9 cellular contexts compared by ENCODE assay signal in genomic region chr13:20193142-20193923, GRCh38. TPM values are rescaled to one million over a fixed set of nuclear protein-coding genes. Genes with fewer than 3 reads are reported as not detected.
DNase-seq lines count a peak whose midpoint lies in the region; ATAC-seq and TF ChIP-seq lines count a peak whose summit lies in the region.
"Had no signal": no experiment of that assay in that cellular context is flagged by ENCODE, and none has a peak within 500 bp of the region (broad histone marks: within the 10 kb centered on the region; RNA-seq: fewer than 3 reads in every experiment).

No MANE protein-coding gene starts in this region.

- no TSS peak for BruUV-seq in Caco-2 (replicated peaks; lab: Mats Ljungman, UMichigan)

- peak overlapping the region; percentile 52 for H3K4me3 ChIP-seq in Caco-2 (ENCODE audit: low read depth, low read length)
- H3K4me3 ChIP-seq in neuron (ENCODE audit: low read length), result no peak overlapping the region

- POLR2A ChIA-PET in Caco-2 (lab: Charles Lee), result no interaction called here

- intact Hi-C loops in Caco-2 (cut with micrococcal nuclease; ENCODE audit: unreplicated experiment), result no loop called here

- no peaks in the 10 kb centered on the region for H3K9me3 ChIP-seq in Caco-2
- H3K9me3 ChIP-seq in neuron (ENCODE audit: low read length), result no peaks in the 10 kb centered on the region

- H3K4me3 Mint-ChIP-seq in Caco-2 (ENCODE audit: unreplicated experiment) (peak overlapping the region; percentile 70), endothelial cell (ENCODE audit: unreplicated experiment) (peak overlapping the region; percentile 65)

- TF ChIP-seq CTCF in Caco-2 (IDR thresholded peaks at IDR 0.05; ENCODE audit: insufficient read depth in 1 of 2, low read depth in 1 of 2, low read length in 1 of 2, severe bottlenecking in 1 of 2, unreplicated experiment in 1 of 2) (no peak), endothelial cell (IDR thresholded peaks at IDR 0.05; ENCODE audit: unreplicated experiment) (no peak)

- H3K27me3 Mint-ChIP-seq in Caco-2 (ENCODE audit: insufficient read depth, unreplicated experiment), result peaks cover 31% of the 10 kb centered on the region
- H3K27me3 Mint-ChIP-seq in endothelial cell (ENCODE audit: unreplicated experiment), result peaks cover 20% of the 10 kb centered on the region

- no peaks in the 10 kb centered on the region for H3K4me1 Mint-ChIP-seq in Caco-2 (ENCODE audit: low read depth, unreplicated experiment)
- peaks cover 2% of the 10 kb centered on the region for H3K4me1 Mint-ChIP-seq in endothelial cell (ENCODE audit: unreplicated experiment)

- H3K36me3 ChIP-seq in Caco-2 (ENCODE audit: control insufficient read depth, insufficient read depth, low read length) (no peaks in the 10 kb centered on the region), neuron (ENCODE audit: insufficient read depth, low read length) (no peaks in the 10 kb centered on the region)

- CTCF ChIA-PET in Caco-2 (lab: Charles Lee), result no interaction called here

- H3K36me3 Mint-ChIP-seq in Caco-2 (ENCODE audit: insufficient read depth, unreplicated experiment) (no peaks in the 10 kb centered on the region), endothelial cell (ENCODE audit: low read depth, unreplicated experiment) (no peaks in the 10 kb centered on the region)

- H3K27ac Mint-ChIP-seq in Caco-2 (ENCODE audit: unreplicated experiment), result no peak overlapping the region
- H3K27ac Mint-ChIP-seq in endothelial cell (ENCODE audit: unreplicated experiment), result no peak overlapping the region

- H3K4me1 ChIP-seq in Caco-2, result 0 out of 2 replicates have a peak, but pooled peaks cover 6% of the 10 kb centered on the region
- H3K4me1 ChIP-seq in neuron (ENCODE audit: insufficient read depth, low read length), result peaks cover 12% of the 10 kb centered on the region

- ATAC-seq in GM21529 (IDR thresholded peaks at IDR 0.05; ENCODE audit: unreplicated experiment) (no peak), HG03139 (IDR thresholded peaks at IDR 0.05; ENCODE audit: unreplicated experiment) (no peak)

- H3K27me3 ChIP-seq in Caco-2 (replicated peaks; ENCODE audit: control insufficient read depth, insufficient read depth, low read length) (peaks cover 1% of the 10 kb centered on the region), neuron (ENCODE audit: insufficient read depth, low read length) (peaks cover 75% of the 10 kb centered on the region)

- H2AFZ ChIP-seq in neuron (ENCODE audit: low read depth, low read length), result peak overlapping the region; percentile 13

- DNase-seq in Caco-2 (no peak), NCI-H748 treated with DMSO at 0.1 percent for 48 hours (lab: John Stamatoyannopoulos, UW) (peak; percentile 50), endothelial cell (ENCODE audit: low spot score) (no peak), DMS114 treated with DMSO at 0.1 percent for 48 hours (lab: John Stamatoyannopoulos, UW; ENCODE audit: unreplicated experiment) (no peak), SKM-1 (lab: John Stamatoyannopoulos, UW; ENCODE audit: unreplicated experiment) (no peak)
- DNase-seq: amygdala had no signal

- H3K9me3 Mint-ChIP-seq in Caco-2 (ENCODE audit: unreplicated experiment), result no peaks in the 10 kb centered on the region
- H3K9me3 Mint-ChIP-seq in endothelial cell (ENCODE audit: unreplicated experiment), result no peaks in the 10 kb centered on the region

RNA-seq across cellular contexts. Expression of gene GJB2, which starts 0.6 kb away (rescaled TPM):
- total RNA-seq in Caco-2 (2022), result 0.58 and 0.75 TPM in 2 replicates
- 0.23 TPM for total RNA-seq in endothelial cell (ENCODE audit: unreplicated experiment)

RNA-seq across cellular contexts. Expression of gene GJA3, which starts 32.5 kb away (rescaled TPM):
- total RNA-seq in Caco-2 (2022) (0.09 and 0.11 TPM in 2 replicates), endothelial cell (ENCODE audit: unreplicated experiment) (not detected)

RNA-seq across cellular contexts. Expression of gene GJB6, which starts 38.8 kb away (rescaled TPM):
- total RNA-seq in Caco-2 (2022) (not detected in 2 replicates), endothelial cell (ENCODE audit: unreplicated experiment) (0.23 TPM)
